Comparison of ENCODE assay signal across 1 cellular context in the genomic region with DNA sequence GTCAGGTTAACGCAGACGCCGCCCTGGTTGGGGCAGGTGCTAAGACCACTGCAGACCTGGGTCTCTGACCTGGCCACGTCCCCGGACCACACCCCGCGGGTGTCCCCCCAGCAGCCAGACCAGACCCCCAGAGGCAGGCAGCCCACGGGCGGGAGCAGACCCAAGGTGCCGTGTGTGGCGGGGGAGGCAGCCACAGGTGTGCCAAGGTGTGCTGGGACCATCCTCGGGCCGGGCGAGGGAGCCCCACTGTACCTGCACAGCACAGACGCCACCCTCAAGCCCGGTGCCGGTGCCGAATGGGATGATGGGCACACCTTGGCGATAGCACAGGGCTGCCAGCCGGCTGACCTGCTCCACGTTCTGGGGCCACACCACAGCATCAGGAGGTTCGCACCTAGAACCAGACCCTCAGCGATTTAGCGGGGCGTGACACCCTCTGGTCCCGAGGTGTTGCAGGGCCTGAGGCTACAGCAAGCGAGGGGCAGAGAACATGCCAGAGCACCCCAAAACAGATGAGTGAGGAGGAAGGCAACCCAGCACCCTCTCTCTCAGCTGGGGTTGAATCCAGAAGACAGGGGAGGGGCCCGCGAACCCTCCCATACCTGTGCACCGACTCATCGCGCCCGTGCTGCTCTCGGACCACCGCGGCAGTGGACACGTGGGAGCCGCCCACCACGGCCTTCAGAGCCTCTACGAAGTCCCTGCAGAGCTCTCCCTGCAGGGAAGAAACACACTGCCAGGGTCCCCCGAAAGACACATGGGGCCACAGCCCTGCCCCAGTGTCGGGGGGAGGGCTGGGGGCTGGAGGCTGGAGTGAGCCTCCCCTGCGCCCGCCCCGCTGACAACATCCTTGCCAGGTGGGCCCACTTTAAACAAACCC.
TF ChIP-seq lines count a peak whose summit lies in the region.

No MANE protein-coding gene starts in this region.

TF ChIP-seq in neural cell, 6 proteins besides CTCF, POLR2A, EP300 and RAD21 (continued from another document):
- TF ChIP-seq, protein P1, sequence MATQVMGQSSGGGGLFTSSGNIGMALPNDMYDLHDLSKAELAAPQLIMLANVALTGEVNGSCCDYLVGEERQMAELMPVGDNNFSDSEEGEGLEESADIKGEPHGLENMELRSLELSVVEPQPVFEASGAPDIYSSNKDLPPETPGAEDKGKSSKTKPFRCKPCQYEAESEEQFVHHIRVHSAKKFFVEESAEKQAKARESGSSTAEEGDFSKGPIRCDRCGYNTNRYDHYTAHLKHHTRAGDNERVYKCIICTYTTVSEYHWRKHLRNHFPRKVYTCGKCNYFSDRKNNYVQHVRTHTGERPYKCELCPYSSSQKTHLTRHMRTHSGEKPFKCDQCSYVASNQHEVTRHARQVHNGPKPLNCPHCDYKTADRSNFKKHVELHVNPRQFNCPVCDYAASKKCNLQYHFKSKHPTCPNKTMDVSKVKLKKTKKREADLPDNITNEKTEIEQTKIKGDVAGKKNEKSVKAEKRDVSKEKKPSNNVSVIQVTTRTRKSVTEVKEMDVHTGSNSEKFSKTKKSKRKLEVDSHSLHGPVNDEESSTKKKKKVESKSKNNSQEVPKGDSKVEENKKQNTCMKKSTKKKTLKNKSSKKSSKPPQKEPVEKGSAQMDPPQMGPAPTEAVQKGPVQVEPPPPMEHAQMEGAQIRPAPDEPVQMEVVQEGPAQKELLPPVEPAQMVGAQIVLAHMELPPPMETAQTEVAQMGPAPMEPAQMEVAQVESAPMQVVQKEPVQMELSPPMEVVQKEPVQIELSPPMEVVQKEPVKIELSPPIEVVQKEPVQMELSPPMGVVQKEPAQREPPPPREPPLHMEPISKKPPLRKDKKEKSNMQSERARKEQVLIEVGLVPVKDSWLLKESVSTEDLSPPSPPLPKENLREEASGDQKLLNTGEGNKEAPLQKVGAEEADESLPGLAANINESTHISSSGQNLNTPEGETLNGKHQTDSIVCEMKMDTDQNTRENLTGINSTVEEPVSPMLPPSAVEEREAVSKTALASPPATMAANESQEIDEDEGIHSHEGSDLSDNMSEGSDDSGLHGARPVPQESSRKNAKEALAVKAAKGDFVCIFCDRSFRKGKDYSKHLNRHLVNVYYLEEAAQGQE (IDR thresholded peaks at IDR 0.05; ENCODE audit: borderline replicate concordance), result no peak
